Comparison of ENCODE assay signal across 9 cellular contexts in genomic region chr2:42290005-42290404, GRCh38.
"Had no signal": no experiment of that assay in that cellular context is flagged by ENCODE, and none has a peak within 500 bp of the region (broad histone marks: within the 10 kb centered on the region; RNA-seq: fewer than 3 reads in every experiment).

No MANE protein-coding gene starts in this region.

- ATAC-seq: HCT116, HepG2 had no signal

- H3K9me3 Mint-ChIP-seq: HFFc6, IgD-negative memory B cell had no signal

- H3K9me3 ChIP-seq: HAP-1 had no signal

- H3K4me3 Mint-ChIP-seq: HFFc6, IgD-negative memory B cell had no signal

- H3K4me3 ChIP-seq: GM23248, HAP-1 had no signal

- DNase-seq: GM23248, GOT3, H7, HFFc6 had no signal

- H3K27ac Mint-ChIP-seq: HFFc6 had no signal

- H3K27me3 Mint-ChIP-seq: IgD-negative memory B cell had no signal

- H3K4me1 ChIP-seq: HAP-1 had no signal

- H3K27ac ChIP-seq: GM23248, HL-60 had no signal
